Comparison of ENCODE assay signal across 3 cellular contexts in genomic region chr7:158492372-158492771, GRCh38.
A peak's percentile ranks its signal among the peaks of the same experiment; 100 is the strongest.
TF ChIP-seq lines count a peak whose summit lies in the region.

No MANE protein-coding gene starts in this region.

TF ChIP-seq in SK-N-SH, 30 proteins besides CTCF, POLR2A, EP300 and RAD21:
- no peak for TF ChIP-seq ZBTB33 (IDR thresholded peaks at IDR 0.05; ENCODE audit: borderline replicate concordance, low read depth)
- 0 out of 2 replicates have a peak, but pooled peaks have one; percentile 7 for TF ChIP-seq GATA2 (CRISPR knock-in tag; IDR thresholded peaks at IDR 0.05)

TF ChIP-seq in SK-N-SH treated with all-trans-retinoic acid at 6 μM for 48 hours, 23 proteins besides CTCF, POLR2A, EP300 and RAD21 (continued from another document):
- no peak for TF ChIP-seq POU6F1 (CRISPR knock-in tag; IDR thresholded peaks at IDR 0.05; ENCODE audit: borderline replicate concordance, low read depth)

TF ChIP-seq in H1, 55 proteins besides CTCF, POLR2A, EP300 and RAD21 (continued from another document):
- no peak for TF ChIP-seq TCF12 (IDR thresholded peaks at IDR 0.05; ENCODE audit: low read depth, low read length)
- no peak for TF ChIP-seq SIX5 (IDR thresholded peaks at IDR 0.05; ENCODE audit: low read depth, low read length)
TF ChIP-seq in H1: peak in this region for 0.
